Comparison of ENCODE assay signal across 16 cellular contexts in genomic region chr17:75433223-75433622, GRCh38.
"Had no signal": no experiment of that assay in that cellular context is flagged by ENCODE, and none has a peak within 500 bp of the region (broad histone marks: within the 10 kb centered on the region; RNA-seq: fewer than 3 reads in every experiment).

No MANE protein-coding gene starts in this region.

- H3K27me3 ChIP-seq: heart left ventricle, sigmoid colon, suprapubic skin, thyroid gland had no signal

- H3K27ac ChIP-seq: foreskin keratinocyte, heart left ventricle, neutrophil, sigmoid colon, suprapubic skin, thyroid gland had no signal

- H3K4me1 ChIP-seq: foreskin keratinocyte had no signal

- H3K4me3 ChIP-seq: heart left ventricle, sigmoid colon, suprapubic skin, thyroid gland had no signal

- H3K9me3 ChIP-seq: heart left ventricle, neutrophil, sigmoid colon, suprapubic skin, thyroid gland had no signal

- H3K36me3 ChIP-seq: heart left ventricle, neutrophil, sigmoid colon, suprapubic skin, thyroid gland had no signal

- DNase-seq: cerebellar nuclear complex; dermis blood vessel endothelial cell; erythroblast; foreskin keratinocyte; heart left ventricle; hippocampal formation; left colon; mammary epithelial cell; natural killer cell; sigmoid colon; small intestine; stimulated activated CD4-positive, alpha-beta T cell treated with anti-CD3 and anti-CD28 coated beads, Interleukin-2, amount 100 ng/mL, for 48 hours; stimulated activated naive CD8-positive, alpha-beta T cell treated with anti-CD3 and anti-CD28 coated beads, Interleukin-15, Interleukin-2, amounts not matched to agents 100 U/mL and 50 U/mL, for 24 hours; thyroid gland had no signal
